1 cellular context compared by ENCODE assay signal in the genomic region with DNA sequence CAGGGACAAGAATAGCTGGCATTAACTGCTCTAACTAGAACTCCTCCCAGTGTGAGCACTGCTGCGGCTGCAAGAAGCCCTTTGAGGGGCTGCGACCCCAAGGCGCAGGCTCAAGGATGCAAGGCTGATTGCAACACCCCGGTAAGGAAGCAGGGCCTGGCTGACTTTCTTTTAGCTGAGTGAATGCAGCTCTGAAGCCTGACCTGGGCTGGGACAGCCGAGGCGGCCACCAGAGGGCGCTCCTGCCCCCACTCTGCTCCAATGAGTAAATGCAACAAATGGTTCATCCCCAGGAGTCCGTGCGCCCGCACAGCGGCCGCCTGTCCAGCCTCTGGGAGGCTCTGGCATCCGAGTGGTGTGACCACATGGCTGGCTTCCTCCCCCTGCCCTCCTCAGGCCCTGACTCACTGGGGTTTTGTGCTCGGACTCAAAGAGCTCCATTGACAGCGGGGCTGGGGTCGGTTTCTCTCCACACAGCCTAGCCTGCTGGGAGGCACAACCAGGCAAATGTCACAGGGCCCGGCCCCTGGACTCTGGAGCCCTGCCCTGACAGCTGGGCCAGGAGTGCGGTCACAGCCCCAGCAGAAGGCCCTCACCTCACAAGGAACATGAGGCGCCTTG.
A peak's percentile ranks its signal among the peaks of the same experiment; 100 is the strongest.
TF ChIP-seq lines count a peak whose summit lies in the region.

SMIM5 (plus strand) TSS at position 572 of the 621 bp plus-strand sequence. CDS start 6,768 bp downstream, outside the sequence.

TF ChIP-seq in HepG2, 621 proteins besides CTCF, POLR2A, EP300 and RAD21 (continued from another document and continues in another):
- TF ChIP-seq UBTF (CRISPR knock-in tag; IDR thresholded peaks at IDR 0.05) (peak; percentile 63; the same call in 1 of the 2 replicates), ELK4 (CRISPR knock-in tag; IDR thresholded peaks at IDR 0.05; ENCODE audit: borderline replicate concordance) (no peak), ZNF121 (CRISPR knock-in tag; IDR thresholded peaks at IDR 0.05) (no peak), MLXIP (CRISPR knock-in tag; IDR thresholded peaks at IDR 0.05; ENCODE audit: borderline replicate concordance) (no peak), KMT2B (CRISPR knock-in tag; IDR thresholded peaks at IDR 0.05) (no peak), ZNF766 (CRISPR knock-in tag; IDR thresholded peaks at IDR 0.05; ENCODE audit: borderline replicate concordance) (no peak), TAF1 (CRISPR knock-in tag; IDR thresholded peaks at IDR 0.05) (no peak), ZNF337 (CRISPR knock-in tag; IDR thresholded peaks at IDR 0.05; ENCODE audit: borderline replicate concordance, low read depth) (no peak), SNAI1 (CRISPR knock-in tag; IDR thresholded peaks at IDR 0.05; ENCODE audit: borderline replicate concordance) (no peak), FOXO4 (CRISPR knock-in tag; conservative IDR thresholded peaks at IDR 0.05) (no peak), NKX3-1 (CRISPR knock-in tag; IDR thresholded peaks at IDR 0.05) (no peak), FOXK1 (CRISPR knock-in tag; IDR thresholded peaks at IDR 0.05; ENCODE audit: borderline replicate concordance, low read depth) (no peak), PHF21A (CRISPR knock-in tag; IDR thresholded peaks at IDR 0.05) (peak; percentile 16; the same call in 1 of the 2 replicates), ZNF768 (CRISPR knock-in tag; IDR thresholded peaks at IDR 0.05) (no peak), TBX2 (CRISPR knock-in tag; IDR thresholded peaks at IDR 0.05; ENCODE audit: borderline replicate concordance) (0 out of 2 replicates have a peak, but pooled peaks have one; percentile 22), CHCHD3 (CRISPR knock-in tag; IDR thresholded peaks at IDR 0.05) (no peak), KLF6 (CRISPR knock-in tag; IDR thresholded peaks at IDR 0.05) (no peak), ZNF816 (CRISPR knock-in tag; IDR thresholded peaks at IDR 0.05; ENCODE audit: borderline replicate concordance) (no peak), PAWR (CRISPR knock-in tag; IDR thresholded peaks at IDR 0.05; ENCODE audit: borderline replicate concordance) (no peak), GFI1 (CRISPR knock-in tag; IDR thresholded peaks at IDR 0.05; ENCODE audit: borderline replicate concordance) (no peak), YEATS2 (CRISPR knock-in tag; IDR thresholded peaks at IDR 0.05; ENCODE audit: borderline replicate concordance) (no peak; the same call in 1 of the 2 replicates), ZNF580 (CRISPR knock-in tag; IDR thresholded peaks at IDR 0.05; ENCODE audit: borderline replicate concordance, low read depth) (peak; percentile 20; the same call in 1 of the 2 replicates), SP5 (CRISPR knock-in tag; IDR thresholded peaks at IDR 0.05; ENCODE audit: borderline replicate concordance, low read depth) (no peak), ZNF567 (CRISPR knock-in tag; IDR thresholded peaks at IDR 0.05; ENCODE audit: borderline replicate concordance) (no peak), NR2F1 (CRISPR knock-in tag; IDR thresholded peaks at IDR 0.05) (no peak), ZNF557 (CRISPR knock-in tag; IDR thresholded peaks at IDR 0.05) (no peak), HOXA7 (CRISPR knock-in tag; IDR thresholded peaks at IDR 0.05) (no peak), ZNF274 (CRISPR knock-in tag; IDR thresholded peaks at IDR 0.05) (no peak), ZNF674 (CRISPR knock-in tag; IDR thresholded peaks at IDR 0.05; ENCODE audit: low read depth) (no peak), SOX5 (CRISPR knock-in tag; IDR thresholded peaks at IDR 0.05; ENCODE audit: borderline replicate concordance) (0 out of 2 replicates have a peak, but pooled peaks have one; percentile 14), ZNF446 (CRISPR knock-in tag; IDR thresholded peaks at IDR 0.05) (no peak), NFATC3 (CRISPR knock-in tag; IDR thresholded peaks at IDR 0.05) (no peak), KLF9 (CRISPR knock-in tag; IDR thresholded peaks at IDR 0.05; ENCODE audit: low read depth) (no peak), ATF7 (IDR thresholded peaks at IDR 0.05) (no peak), ATF7 (CRISPR knock-in tag; IDR thresholded peaks at IDR 0.05) (peak; percentile 39; the same call in 1 of the 2 replicates), RFX5 (IDR thresholded peaks at IDR 0.05; ENCODE audit: low read depth, low read length) (no peak), ADNP (CRISPR knock-in tag; IDR thresholded peaks at IDR 0.05) (no peak), ZNF670 (CRISPR knock-in tag; IDR thresholded peaks at IDR 0.05; ENCODE audit: borderline replicate concordance) (no peak), ZBTB38 (CRISPR knock-in tag; IDR thresholded peaks at IDR 0.05) (peak; percentile 46)
- TF ChIP-seq, protein P1, sequence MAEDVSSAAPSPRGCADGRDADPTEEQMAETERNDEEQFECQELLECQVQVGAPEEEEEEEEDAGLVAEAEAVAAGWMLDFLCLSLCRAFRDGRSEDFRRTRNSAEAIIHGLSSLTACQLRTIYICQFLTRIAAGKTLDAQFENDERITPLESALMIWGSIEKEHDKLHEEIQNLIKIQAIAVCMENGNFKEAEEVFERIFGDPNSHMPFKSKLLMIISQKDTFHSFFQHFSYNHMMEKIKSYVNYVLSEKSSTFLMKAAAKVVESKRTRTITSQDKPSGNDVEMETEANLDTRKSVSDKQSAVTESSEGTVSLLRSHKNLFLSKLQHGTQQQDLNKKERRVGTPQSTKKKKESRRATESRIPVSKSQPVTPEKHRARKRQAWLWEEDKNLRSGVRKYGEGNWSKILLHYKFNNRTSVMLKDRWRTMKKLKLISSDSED (CRISPR knock-in tag; IDR thresholded peaks at IDR 0.05), result no peak
- TF ChIP-seq, protein P2, sequence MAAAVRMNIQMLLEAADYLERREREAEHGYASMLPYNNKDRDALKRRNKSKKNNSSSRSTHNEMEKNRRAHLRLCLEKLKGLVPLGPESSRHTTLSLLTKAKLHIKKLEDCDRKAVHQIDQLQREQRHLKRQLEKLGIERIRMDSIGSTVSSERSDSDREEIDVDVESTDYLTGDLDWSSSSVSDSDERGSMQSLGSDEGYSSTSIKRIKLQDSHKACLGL (CRISPR knock-in tag; IDR thresholded peaks at IDR 0.05), result peak; percentile 56; the same call in 1 of the 2 replicates
- TF ChIP-seq, protein P3, sequence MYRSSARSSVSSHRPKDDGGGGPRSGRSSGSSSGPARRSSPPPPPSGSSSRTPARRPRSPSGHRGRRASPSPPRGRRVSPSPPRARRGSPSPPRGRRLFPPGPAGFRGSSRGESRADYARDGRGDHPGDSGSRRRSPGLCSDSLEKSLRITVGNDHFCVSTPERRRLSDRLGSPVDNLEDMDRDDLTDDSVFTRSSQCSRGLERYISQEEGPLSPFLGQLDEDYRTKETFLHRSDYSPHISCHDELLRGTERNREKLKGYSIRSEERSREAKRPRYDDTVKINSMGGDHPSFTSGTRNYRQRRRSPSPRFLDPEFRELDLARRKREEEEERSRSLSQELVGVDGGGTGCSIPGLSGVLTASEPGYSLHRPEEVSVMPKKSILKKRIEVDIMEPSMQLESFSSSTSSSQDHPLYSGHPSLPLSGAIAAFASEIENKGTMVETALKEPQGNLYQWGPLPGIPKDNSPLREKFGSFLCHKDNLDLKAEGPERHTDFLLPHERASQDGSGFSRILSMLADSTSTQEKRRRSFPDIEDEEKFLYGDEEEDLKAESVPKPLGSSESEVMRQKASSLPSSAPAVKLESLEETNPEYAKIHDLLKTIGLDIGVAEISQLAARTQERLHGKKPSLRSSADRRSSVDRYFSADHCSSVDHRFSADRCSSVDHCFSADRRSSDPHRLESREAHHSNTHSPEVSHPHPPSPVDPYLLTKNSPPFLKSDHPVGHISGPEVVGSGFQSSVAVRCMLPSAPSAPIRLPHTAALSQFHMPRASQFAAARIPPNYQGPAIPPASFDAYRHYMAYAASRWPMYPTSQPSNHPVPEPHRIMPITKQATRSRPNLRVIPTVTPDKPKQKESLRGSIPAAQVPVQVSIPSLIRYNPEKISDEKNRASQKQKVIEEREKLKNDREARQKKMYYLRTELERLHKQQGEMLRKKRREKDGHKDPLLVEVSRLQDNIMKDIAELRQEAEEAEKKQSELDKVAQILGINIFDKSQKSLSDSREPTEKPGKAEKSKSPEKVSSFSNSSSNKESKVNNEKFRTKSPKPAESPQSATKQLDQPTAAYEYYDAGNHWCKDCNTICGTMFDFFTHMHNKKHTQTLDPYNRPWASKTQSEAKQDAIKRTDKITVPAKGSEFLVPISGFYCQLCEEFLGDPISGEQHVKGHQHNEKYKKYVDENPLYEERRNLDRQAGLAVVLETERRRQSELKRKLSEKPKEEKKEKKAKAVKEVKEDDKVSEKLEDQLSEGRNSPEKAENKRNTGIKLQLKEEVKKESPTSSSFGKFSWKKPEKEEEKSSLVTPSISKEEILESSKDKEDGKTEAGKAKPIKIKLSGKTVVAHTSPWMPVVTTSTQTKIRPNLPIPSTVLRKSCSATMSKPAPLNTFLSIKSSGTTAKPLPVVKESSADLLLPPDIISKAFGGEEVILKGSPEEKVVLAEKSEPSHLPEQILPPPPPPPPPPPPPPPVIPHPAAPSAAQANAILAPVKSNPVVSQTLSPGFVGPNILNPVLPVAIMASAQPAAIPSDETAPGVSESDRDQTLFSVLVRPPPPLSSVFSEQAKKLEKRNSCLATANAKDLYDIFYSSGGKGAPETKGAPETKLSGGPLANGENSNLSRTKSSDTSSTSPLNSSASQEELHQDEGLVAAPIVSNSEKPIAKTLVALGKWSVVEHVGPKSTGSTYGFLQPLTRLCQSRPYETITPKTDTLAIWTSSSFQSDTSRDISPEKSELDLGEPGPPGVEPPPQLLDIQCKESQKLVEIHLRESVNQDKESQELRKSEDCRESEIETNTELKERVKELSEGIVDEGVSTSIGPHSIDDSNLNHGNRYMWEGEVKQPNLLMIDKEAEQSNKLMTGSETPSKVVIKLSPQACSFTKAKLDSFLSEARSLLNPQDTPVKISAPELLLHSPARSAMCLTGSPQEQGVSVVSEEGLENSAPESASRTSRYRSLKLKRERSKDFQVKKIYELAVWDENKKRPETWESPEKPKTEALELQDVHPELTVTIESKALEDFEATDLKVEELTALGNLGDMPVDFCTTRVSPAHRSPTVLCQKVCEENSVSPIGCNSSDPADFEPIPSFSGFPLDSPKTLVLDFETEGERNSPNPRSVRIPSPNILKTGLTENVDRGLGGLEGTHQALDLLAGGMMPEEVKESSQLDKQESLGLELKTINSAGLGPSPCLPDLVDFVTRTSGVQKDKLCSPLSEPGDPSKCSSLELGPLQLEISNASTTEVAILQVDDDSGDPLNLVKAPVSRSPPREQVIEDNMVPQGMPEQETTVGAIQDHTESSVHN (CRISPR knock-in tag; IDR thresholded peaks at IDR 0.05), result no peak
